Comparison of ENCODE assay signal across 15 cellular contexts in the genomic region with DNA sequence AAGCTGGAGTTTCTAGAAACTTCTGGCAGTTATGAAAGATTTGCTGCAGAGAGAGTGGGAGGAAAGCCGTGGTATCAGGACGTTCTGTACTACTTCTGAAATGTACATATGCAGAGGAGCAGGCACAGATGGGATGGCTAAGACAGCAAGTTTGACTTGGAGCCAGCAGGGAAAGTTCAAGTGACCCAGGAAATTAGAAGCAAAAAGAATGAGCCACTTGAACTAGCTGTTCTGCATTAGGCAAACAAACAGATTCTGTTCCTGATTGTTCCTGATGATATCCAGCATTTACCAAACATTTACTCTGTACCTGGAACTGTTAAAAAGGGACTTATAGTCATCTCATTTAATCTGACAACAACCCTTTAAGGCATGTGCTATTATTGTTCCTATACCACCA. TPM values are rescaled to one million over a fixed set of nuclear protein-coding genes. Genes with fewer than 3 reads are reported as not detected.
DNase-seq lines count a peak whose midpoint lies in the region; ATAC-seq, FAIRE-seq and TF ChIP-seq lines count a peak whose summit lies in the region.
"Had no signal": no experiment of that assay in that cellular context is flagged by ENCODE, and none has a peak within 500 bp of the region (broad histone marks: within the 10 kb centered on the region; RNA-seq: fewer than 3 reads in every experiment).

No MANE protein-coding gene starts in this region.

- no peaks in the 10 kb centered on the region for H3K27me3 Mint-ChIP-seq in activated T-helper 1 cell treated with anti-CD3 and anti-CD28 coated beads, Interleukin-12 subunit alpha, Interleukin-12 subunit beta, Interleukin-2, Interleukin-4 antibody, amounts not matched to agents 30 ng/mL and 10 ng/mL and 1 ng/mL, durations not matched to agents 14 hours and 24 hours and 36 hours (ENCODE audit: insufficient read depth)
- peaks cover 27% of the 10 kb centered on the region for H3K27me3 Mint-ChIP-seq in activated CD8-positive, alpha-beta T cell treated with anti-CD3 and anti-CD28 coated beads for 36 hours

- FAIRE-seq in GM19239 (lab: Jason Lieb, UNC) = no peak

- peak overlapping the region; percentile 50 for H3K27ac Mint-ChIP-seq in activated T-helper 1 cell treated with anti-CD3 and anti-CD28 coated beads, Interleukin-12 subunit alpha, Interleukin-12 subunit beta, Interleukin-2, Interleukin-4 antibody, amounts not matched to agents 30 ng/mL and 10 ng/mL and 1 ng/mL, durations not matched to agents 14 hours and 24 hours and 36 hours
- no peak overlapping the region for H3K27ac Mint-ChIP-seq in activated CD8-positive, alpha-beta T cell treated with anti-CD3 and anti-CD28 coated beads for 36 hours
- H3K27ac Mint-ChIP-seq: natural killer cell treated with Interleukin-12 subunit alpha and Interleukin-12 subunit beta and Interleukin-15 and Interleukin-18, amount 100 ng/mL, for 72 hours had no signal

- no peaks in the 10 kb centered on the region for H3K4me1 Mint-ChIP-seq in activated T-helper 1 cell treated with anti-CD3 and anti-CD28 coated beads, Interleukin-12 subunit alpha, Interleukin-12 subunit beta, Interleukin-2, Interleukin-4 antibody, amounts not matched to agents 30 ng/mL and 10 ng/mL and 1 ng/mL, durations not matched to agents 14 hours and 24 hours and 36 hours (ENCODE audit: low read depth)
- H3K4me1 Mint-ChIP-seq in activated CD8-positive, alpha-beta T cell treated with anti-CD3 and anti-CD28 coated beads for 36 hours (ENCODE audit: low read depth) = no peaks in the 10 kb centered on the region

- CTCF ChIA-PET in activated CD8-positive, alpha-beta T cell treated with anti-CD3 and anti-CD28 coated beads for 36 hours (lab: Charles Lee) = interaction anchor here (1.0 to 1.2 kb wide), 2 partner anchors 35 to 37 kb away, joined by 3 read pairs; no protein-coding TSS in a partner anchor

- H3K27ac ChIP-seq in right cardiac atrium (ENCODE audit: low read length) = no peak overlapping the region
- H3K27ac ChIP-seq: BLaER1, epithelial cell of prostate had no signal

- H3K4me3 Mint-ChIP-seq in activated T-helper 1 cell treated with anti-CD3 and anti-CD28 coated beads, Interleukin-12 subunit alpha, Interleukin-12 subunit beta, Interleukin-2, Interleukin-4 antibody, amounts not matched to agents 30 ng/mL and 10 ng/mL and 1 ng/mL, durations not matched to agents 14 hours and 24 hours and 36 hours = no peak overlapping the region
- no peak overlapping the region for H3K4me3 Mint-ChIP-seq in activated CD8-positive, alpha-beta T cell treated with anti-CD3 and anti-CD28 coated beads for 36 hours
- H3K4me3 Mint-ChIP-seq: natural killer cell treated with Interleukin-12 subunit alpha and Interleukin-12 subunit beta and Interleukin-15 and Interleukin-18, amount 100 ng/mL, for 72 hours had no signal

- TF ChIP-seq CTCF in activated CD8-positive, alpha-beta T cell treated with anti-CD3 and anti-CD28 coated beads for 36 hours (IDR thresholded peaks at IDR 0.05) = no peak

- intact Hi-C loops in activated T-helper 1 cell treated with anti-CD3 and anti-CD28 coated beads, Interleukin-12 subunit alpha, Interleukin-12 subunit beta, Interleukin-2, Interleukin-4 antibody, amounts not matched to agents 30 ng/mL and 10 ng/mL and 1 ng/mL, durations not matched to agents 14 hours and 24 hours and 36 hours (cut with micrococcal nuclease) = no loop called here
- intact Hi-C loops in right cardiac atrium (cut with DNase I) (no loop called here), posterior cingulate gyrus (cut with DNase I) (no loop called here)
- intact Hi-C loops in activated CD8-positive, alpha-beta T cell treated with anti-CD3 and anti-CD28 coated beads for 36 hours (cut with micrococcal nuclease) = no loop called here

- DNase-seq in DMS153 treated with DMSO at 0.1 percent for 48 hours (lab: John Stamatoyannopoulos, UW; ENCODE audit: unreplicated experiment) = peak; percentile 24
- no peak for DNase-seq in activated T-helper 1 cell treated with anti-CD3 and anti-CD28 coated beads, Interleukin-12 subunit alpha, Interleukin-12 subunit beta, Interleukin-2, Interleukin-4 antibody, amounts not matched to agents 30 ng/mL and 10 ng/mL and 1 ng/mL, durations not matched to agents 14 hours and 24 hours and 36 hours (ENCODE audit: low spot score)
- DNase-seq in right cardiac atrium = no peak
- peak; percentile 83 for DNase-seq in skeletal muscle cell (ENCODE audit: low read depth)
- no peak for DNase-seq in GM19239 (ENCODE audit: insufficient read length, low spot score)
- no peak for DNase-seq in activated CD8-positive, alpha-beta T cell treated with anti-CD3 and anti-CD28 coated beads for 36 hours
- DNase-seq in posterior cingulate gyrus = no peak
- DNase-seq: activated CD8-positive, alpha-beta memory T cell treated with anti-CD3 and anti-CD28 coated beads for 24 hours; central memory CD4-positive, alpha-beta T cell; NCI-H2171 treated with DMSO at 0.1 percent for 48 hours had no signal

- H3K9me3 Mint-ChIP-seq in activated T-helper 1 cell treated with anti-CD3 and anti-CD28 coated beads, Interleukin-12 subunit alpha, Interleukin-12 subunit beta, Interleukin-2, Interleukin-4 antibody, amounts not matched to agents 30 ng/mL and 10 ng/mL and 1 ng/mL, durations not matched to agents 14 hours and 24 hours and 36 hours = peaks cover 19% of the 10 kb centered on the region
- no peaks in the 10 kb centered on the region for H3K9me3 Mint-ChIP-seq in activated CD8-positive, alpha-beta T cell treated with anti-CD3 and anti-CD28 coated beads for 36 hours

- H3K36me3 Mint-ChIP-seq in activated T-helper 1 cell treated with anti-CD3 and anti-CD28 coated beads, Interleukin-12 subunit alpha, Interleukin-12 subunit beta, Interleukin-2, Interleukin-4 antibody, amounts not matched to agents 30 ng/mL and 10 ng/mL and 1 ng/mL, durations not matched to agents 14 hours and 24 hours and 36 hours (ENCODE audit: low read depth) = no peaks in the 10 kb centered on the region
- H3K36me3 Mint-ChIP-seq in activated CD8-positive, alpha-beta T cell treated with anti-CD3 and anti-CD28 coated beads for 36 hours (ENCODE audit: low read depth) = no peaks in the 10 kb centered on the region

- H3K27me3 ChIP-seq in right cardiac atrium (ENCODE audit: control insufficient read depth, insufficient read depth) = no peaks in the 10 kb centered on the region
- H3K27me3 ChIP-seq: BLaER1 had no signal

- no peaks in the 10 kb centered on the region for H3K4me1 ChIP-seq in right cardiac atrium (ENCODE audit: control insufficient read depth, insufficient read depth, low read length)
- H3K4me1 ChIP-seq: BLaER1 had no signal

- H3K4me3 ChIP-seq in right cardiac atrium (ENCODE audit: low read length) = no peak overlapping the region
- no peak overlapping the region for H3K4me3 ChIP-seq in skeletal muscle cell (ENCODE audit: low read depth, low read length)
- H3K4me3 ChIP-seq: BLaER1 had no signal

- POLR2A ChIA-PET in activated CD8-positive, alpha-beta T cell treated with anti-CD3 and anti-CD28 coated beads for 36 hours (lab: Charles Lee) = no interaction called here

- 31% methylated on average over 2 of the region's 2 CpGs for WGBS in right cardiac atrium

- H3K9me3 ChIP-seq in right cardiac atrium (ENCODE audit: control insufficient read depth, low read length) = no peaks in the 10 kb centered on the region

- peak; percentile 41 to 83 for ATAC-seq in right cardiac atrium
- no peak for ATAC-seq in GM18502 (IDR thresholded peaks at IDR 0.05; ENCODE audit: poor library complexity, unreplicated experiment)
- no peak for ATAC-seq in activated CD8-positive, alpha-beta T cell treated with anti-CD3 and anti-CD28 coated beads for 36 hours
- ATAC-seq: natural killer cell treated with Interleukin-12 subunit alpha and Interleukin-12 subunit beta and Interleukin-15 and Interleukin-18, amount 100 ng/mL, for 72 hours; Panc1 had no signal

RNA-seq across cellular contexts. Expression of gene CXCL13, which starts 41.4 kb away (rescaled TPM):
- 6.8 and 7.9 TPM in 2 replicates for total RNA-seq in activated T-helper 1 cell treated with anti-CD3 and anti-CD28 coated beads, Interleukin-12 subunit alpha, Interleukin-12 subunit beta, Interleukin-2, Interleukin-4 antibody, amounts not matched to agents 30 ng/mL and 10 ng/mL and 1 ng/mL, durations not matched to agents 14 hours and 24 hours and 36 hours
- total RNA-seq in right cardiac atrium = not detected
- polyA plus RNA-seq in right cardiac atrium = not detected
- total RNA-seq in activated CD8-positive, alpha-beta T cell treated with anti-CD3 and anti-CD28 coated beads for 36 hours = under 1 TPM in 1 of 2 experiments, not detected in 1; 0.43 TPM

Comparison
In these comparisons a context has a peak if more than half of its experiments do, and no peak if none do; other contexts are left out.
1. DNase-seq: peak in DMS153 treated with DMSO at 0.1 percent for 48 hours (single experiment) and skeletal muscle cell (single experiment); none in activated T-helper 1 cell treated with anti-CD3 and anti-CD28 coated beads, Interleukin-12 subunit alpha, Interleukin-12 subunit beta, Interleukin-2, Interleukin-4 antibody, amounts not matched to agents 30 ng/mL and 10 ng/mL and 1 ng/mL, durations not matched to agents 14 hours and 24 hours and 36 hours (single experiment), right cardiac atrium (0 of 3), GM19239 (single experiment), activated CD8-positive, alpha-beta T cell treated with anti-CD3 and anti-CD28 coated beads for 36 hours (single experiment) and posterior cingulate gyrus (0 of 10).
2. ATAC-seq: peak in right cardiac atrium (2 of 2); none in GM18502 (single experiment) and activated CD8-positive, alpha-beta T cell treated with anti-CD3 and anti-CD28 coated beads for 36 hours (single experiment).